ENCODE assay signal across 1 cellular context in genomic region chr16:56789360-56789759, GRCh38.
TF ChIP-seq lines count a peak whose summit lies in the region.

No MANE protein-coding gene starts in this region.

TF ChIP-seq in WTC11, 78 proteins besides CTCF, POLR2A, EP300 and RAD21 (continued from another document):
- TF ChIP-seq PRDM15 (CRISPR knock-in tag; IDR thresholded peaks at IDR 0.05) (no peak), CREM (CRISPR knock-in tag; IDR thresholded peaks at IDR 0.05) (no peak), RELA (CRISPR knock-in tag; IDR thresholded peaks at IDR 0.05; ENCODE audit: borderline replicate concordance) (no peak), IRF2 (CRISPR knock-in tag; IDR thresholded peaks at IDR 0.05; ENCODE audit: borderline replicate concordance, low read depth) (no peak)
TF ChIP-seq in WTC11: peak in this region for 0.
